In genomic region chr14:52315355-52315718, GRCh38 we compare ENCODE assay signal across 9 cellular contexts. TPM values are rescaled to one million over a fixed set of nuclear protein-coding genes. Genes with fewer than 3 reads are reported as not detected.
DNase-seq lines count a peak whose midpoint lies in the region; ATAC-seq and TF ChIP-seq lines count a peak whose summit lies in the region.
"Had no signal": no experiment of that assay in that cellular context is flagged by ENCODE, and none has a peak within 500 bp of the region (broad histone marks: within the 10 kb centered on the region; RNA-seq: fewer than 3 reads in every experiment).

No MANE protein-coding gene starts in this region.

- in situ Hi-C loops in transverse colon (cut with MboI; ENCODE audit: low pct_ligation_motif_present in 1 of 4, low pct_unique_long_range_greater_than_20kb in 1 of 4, low sequenced_read_pairs in 3 of 4), result no loop called here

- H3K27ac Mint-ChIP-seq in activated naive CD8-positive, alpha-beta T cell treated with anti-CD3 and anti-CD28 coated beads, Interleukin-2, amount 50 U/mL, for 24 hours, result peak overlapping the region; percentile 92

- H3K27me3 ChIP-seq in left lung (peaks cover 0 to 36% of the 10 kb centered on the region in 2 donors), transverse colon (peaks cover 6% of the 10 kb centered on the region)

- no peak for TF ChIP-seq EP300 in transverse colon (IDR thresholded peaks at IDR 0.05; ENCODE audit: low read depth)

- intact Hi-C loops in left lung (cut with DNase I) (no loop called here), transverse colon (cut with DNase I; ENCODE audit: low total_unique reads) (loop anchor here (2.0 kb wide), 1 partner anchor 45 kb away; no protein-coding TSS in a partner anchor)

- H3K36me3 ChIP-seq in left lung, result no peaks in the 10 kb centered on the region
- H3K36me3 ChIP-seq in transverse colon, result no peaks in the 10 kb centered on the region

- peak; percentile 7 for ATAC-seq in activated naive CD8-positive, alpha-beta T cell treated with anti-CD3 and anti-CD28 coated beads, Interleukin-2, amount 50 U/mL, for 24 hours
- ATAC-seq in left lung, result peak; percentile 11
- no peak for ATAC-seq in GM21786 (IDR thresholded peaks at IDR 0.05; ENCODE audit: unreplicated experiment)

- peak; percentile 24 for DNase-seq in activated CD8-positive, alpha-beta memory T cell treated with anti-CD3 and anti-CD28 coated beads, Interleukin-2, amount 50 U/mL, for 4 hours
- no peak for DNase-seq in activated CD8-positive, alpha-beta memory T cell treated with anti-CD3 and anti-CD28 coated beads, Interleukin-2, amount 50 U/mL, for 48 hours
- no peak for DNase-seq in activated naive CD8-positive, alpha-beta T cell treated with anti-CD3 and anti-CD28 coated beads, Interleukin-2, amount 50 U/mL, for 24 hours
- DNase-seq in left lung (no peak), transverse colon (no peak), kidney glomerular epithelial cell (lab: John Stamatoyannopoulos, UW) (no peak), NCI-H774 (lab: John Stamatoyannopoulos, UW) (no peak)

- H3K36me3 Mint-ChIP-seq in activated naive CD8-positive, alpha-beta T cell treated with anti-CD3 and anti-CD28 coated beads, Interleukin-2, amount 50 U/mL, for 24 hours (ENCODE audit: low read depth), result peaks cover 32% of the 10 kb centered on the region

- H3K27ac ChIP-seq in left lung (peak overlapping the region; percentile 78 to 92), transverse colon (peak overlapping the region; percentile 74 to 83 (median 82))
- H3K27ac ChIP-seq: C4-2B had no signal

- peaks cover 16% of the 10 kb centered on the region for H3K27me3 Mint-ChIP-seq in activated naive CD8-positive, alpha-beta T cell treated with anti-CD3 and anti-CD28 coated beads, Interleukin-2, amount 50 U/mL, for 24 hours

- 22 to 30% methylated on average over 4 to 11 of the region's 11 CpGs for WGBS in transverse colon (ENCODE audit: low coverage in 1 of 2), 2 donors

- H3K4me1 ChIP-seq in left lung, result peaks cover 12 to 66% of the 10 kb centered on the region in 2 donors
- peaks cover 3 to 29% (median 10%) of the 10 kb centered on the region in 4 donors for H3K4me1 ChIP-seq in transverse colon

- H3K4me3 ChIP-seq in left lung, result peak overlapping the region; percentile 48 to 50
- H3K4me3 ChIP-seq in transverse colon, result peak overlapping the region; percentile 42 to 67 (median 50)

- peak overlapping the region; percentile 97 for H3K4me3 Mint-ChIP-seq in activated naive CD8-positive, alpha-beta T cell treated with anti-CD3 and anti-CD28 coated beads, Interleukin-2, amount 50 U/mL, for 24 hours

- H3K9me3 Mint-ChIP-seq in activated naive CD8-positive, alpha-beta T cell treated with anti-CD3 and anti-CD28 coated beads, Interleukin-2, amount 50 U/mL, for 24 hours, result no peaks in the 10 kb centered on the region

- H3K9me3 ChIP-seq in left lung (no peaks in the 10 kb centered on the region), transverse colon (no peaks in the 10 kb centered on the region)

- peaks cover 90% of the 10 kb centered on the region for H3K4me1 Mint-ChIP-seq in activated naive CD8-positive, alpha-beta T cell treated with anti-CD3 and anti-CD28 coated beads, Interleukin-2, amount 50 U/mL, for 24 hours

- peak; percentile 47 for TF ChIP-seq POLR2A in transverse colon (IDR thresholded peaks at IDR 0.05)

- no peak for TF ChIP-seq CTCF in left lung (IDR thresholded peaks at IDR 0.05)
- no peak for TF ChIP-seq CTCF in transverse colon (IDR thresholded peaks at IDR 0.05)

RNA-seq across cellular contexts. Expression of gene PTGER2, which starts 1.2 kb away (rescaled TPM):
- 10 to 100 TPM in 1 of 2 donors, 1 to 10 TPM in 1; 8.9 to 19.2 TPM for total RNA-seq in left lung
- 1 to 10 TPM; 1.1 to 9.4 (median 4.9) TPM for total RNA-seq in transverse colon

RNA-seq across cellular contexts. Expression of gene PTGDR, which starts 47.8 kb away (rescaled TPM):
- total RNA-seq in left lung, result under 1 TPM; 0.73 to 0.97 TPM
- 10 to 100 TPM; 12.3 to 30.1 (median 28.3) TPM for total RNA-seq in transverse colon

Comparison
In these comparisons a context has a peak if more than half of its experiments do, and no peak if none do; other contexts are left out.
1. RNA of gene PTGDR, which starts 47.8 kb away (total RNA-seq): 12.3 to 30.1 TPM in transverse colon; 0.73 to 0.97 TPM in left lung; every median in the first group is over 4 times any median in the second.